3 cellular contexts compared by ENCODE assay signal in the genomic region with DNA sequence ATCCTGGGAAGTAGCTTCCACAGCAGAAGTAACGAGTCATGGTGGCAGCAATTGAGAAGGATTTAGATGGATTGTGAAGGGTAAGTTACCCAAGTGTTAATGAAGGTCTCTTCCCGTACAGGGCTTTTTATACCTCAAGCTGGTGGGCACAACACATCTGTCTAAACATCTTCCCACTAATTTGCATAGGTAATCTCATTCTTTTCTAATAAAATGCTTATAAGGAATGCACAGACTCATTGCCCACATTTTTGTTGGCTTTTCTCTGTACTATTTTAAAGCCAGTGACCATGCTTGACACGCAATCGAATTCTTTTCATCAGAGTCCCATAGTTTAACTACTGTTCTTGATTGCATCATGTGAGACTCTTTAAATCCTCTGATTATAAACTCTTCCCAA.
"Had no signal": no experiment of that assay in that cellular context is flagged by ENCODE, and none has a peak within 500 bp of the region (broad histone marks: within the 10 kb centered on the region; RNA-seq: fewer than 3 reads in every experiment).

KRTAP7-1 (minus strand) TSS at position 101 of the 400 bp plus-strand sequence; CDS start at position 40, 61 bp downstream.

- ATAC-seq: GM12878 had no signal

- DNase-seq: GDM1, GF-D8 had no signal
